Comparison of ENCODE assay signal across 25 cellular contexts in the genomic region with DNA sequence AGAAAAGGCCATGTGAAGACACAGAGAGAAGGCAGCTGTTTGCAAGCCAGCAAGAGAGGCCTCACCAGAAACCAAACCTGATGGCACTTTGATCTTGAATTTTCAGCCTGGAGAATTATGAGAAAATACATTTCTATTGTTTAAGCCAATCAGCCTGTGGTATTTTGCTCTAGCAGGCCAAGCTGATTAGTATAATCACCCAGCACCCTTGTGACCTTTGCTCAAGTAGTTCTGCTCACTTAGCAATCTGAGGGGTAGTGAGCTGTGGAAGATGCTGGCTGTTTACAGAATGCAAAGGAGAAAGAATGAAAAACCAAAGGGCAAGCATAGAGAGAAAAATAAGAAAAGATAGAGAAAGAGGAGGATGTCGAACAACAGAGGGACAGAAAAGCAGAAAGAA.
"Had no signal": no experiment of that assay in that cellular context is flagged by ENCODE, and none has a peak within 500 bp of the region (broad histone marks: within the 10 kb centered on the region; RNA-seq: fewer than 3 reads in every experiment).

No MANE protein-coding gene starts in this region.

- H3K4me3 ChIP-seq: ascending aorta, body of pancreas, MG63, Peyer's patch, SJSA1 had no signal

- DNase-seq: activated B cell treated with CpG ODN at 0.5 μM for 24 hours; activated CD4-positive, alpha-beta T cell treated with anti-CD3 and anti-CD28 coated beads for 1 hour; activated CD4-positive, alpha-beta T cell treated with anti-CD3 and anti-CD28 coated beads, Interleukin-2, amount 10 ng/mL, durations not matched to agents 24 days and 14 days; activated CD4-positive, alpha-beta T cell treated with anti-CD3 and anti-CD28 coated beads, Interleukin-2, amount 50 U/mL, for 48 hours; activated CD8-positive, alpha-beta memory T cell treated with anti-CD3 and anti-CD28 coated beads, Interleukin-2, amount 10 ng/mL, durations not matched to agents 7 days and 5 days; activated effector memory CD4-positive, alpha-beta T cell treated with Interleukin-2 at 50 U/mL for 16 hours; activated naive CD4-positive, alpha-beta T cell; activated T-cell treated with anti-CD3 and anti-CD28 coated beads, Interleukin-2, amount 50 U/mL, for 24 hours; amniotic stem cell; body of pancreas; KG1; MG63; NCI-H1105; NCI-H1436; NCI-H1694 treated with DMSO at 0.1 percent for 48 hours; NCI-H2029 treated with DMSO at 0.1 percent for 48 hours; NCI-H526; Peyer's patch; SHP77 had no signal

- H3K9me3 Mint-ChIP-seq: activated B cell treated with CpG ODN at 0.5 μM for 24 hours; activated CD4-positive, alpha-beta T cell treated with anti-CD3 and anti-CD28 coated beads, Interleukin-2, amount 10 ng/mL, durations not matched to agents 24 days and 14 days; activated naive CD4-positive, alpha-beta T cell treated with anti-CD3 and anti-CD28 coated beads, Interleukin-2, amount 50 U/mL, for 24 hours; activated T-cell treated with anti-CD3 and anti-CD28 coated beads, Interleukin-2, amount 50 U/mL, for 24 hours had no signal

- H3K27ac ChIP-seq: ascending aorta, body of pancreas, Peyer's patch, RWPE1, SJSA1 had no signal

- H3K4me1 ChIP-seq: ascending aorta, body of pancreas, Peyer's patch, SJSA1 had no signal

- H3K36me3 Mint-ChIP-seq: activated CD8-positive, alpha-beta memory T cell treated with anti-CD3 and anti-CD28 coated beads, Interleukin-2, amount 10 ng/mL, durations not matched to agents 7 days and 5 days; activated naive CD4-positive, alpha-beta T cell treated with anti-CD3 and anti-CD28 coated beads, Interleukin-2, amount 50 U/mL, for 24 hours had no signal

- H3K27ac Mint-ChIP-seq: activated B cell treated with CpG ODN at 0.5 μM for 24 hours; activated CD4-positive, alpha-beta T cell treated with anti-CD3 and anti-CD28 coated beads, Interleukin-2, amount 10 ng/mL, durations not matched to agents 24 days and 14 days; activated CD8-positive, alpha-beta memory T cell treated with anti-CD3 and anti-CD28 coated beads, Interleukin-2, amount 10 ng/mL, durations not matched to agents 7 days and 5 days; activated naive CD4-positive, alpha-beta T cell treated with anti-CD3 and anti-CD28 coated beads, Interleukin-2, amount 50 U/mL, for 24 hours; activated T-cell treated with anti-CD3 and anti-CD28 coated beads, Interleukin-2, amount 50 U/mL, for 24 hours; activated T-helper 1 cell treated with anti-CD3 and anti-CD28 coated beads, Interleukin-12 subunit alpha, Interleukin-12 subunit beta, Interleukin-2, Interleukin-4 antibody, amounts not matched to agents 30 ng/mL and 10 ng/mL and 1 ng/mL, durations not matched to agents 14 hours and 24 hours and 36 hours; T-helper 1 cell treated with Interleukin-12 subunit alpha and Interleukin-12 subunit beta and Interleukin-4 antibody, amounts not matched to agents 30 μg/mL and 1 μg/mL, for 36 hours had no signal

- H3K4me1 Mint-ChIP-seq: activated B cell treated with CpG ODN at 0.5 μM for 24 hours; activated CD4-positive, alpha-beta T cell treated with anti-CD3 and anti-CD28 coated beads, Interleukin-2, amount 10 ng/mL, durations not matched to agents 24 days and 14 days; activated CD8-positive, alpha-beta memory T cell treated with anti-CD3 and anti-CD28 coated beads, Interleukin-2, amount 10 ng/mL, durations not matched to agents 7 days and 5 days; activated naive CD4-positive, alpha-beta T cell treated with anti-CD3 and anti-CD28 coated beads, Interleukin-2, amount 50 U/mL, for 24 hours had no signal

- ATAC-seq: activated CD8-positive, alpha-beta memory T cell treated with anti-CD3 and anti-CD28 coated beads, Interleukin-2, amount 10 ng/mL, durations not matched to agents 7 days and 5 days; body of pancreas had no signal

- H3K27me3 ChIP-seq: ascending aorta, body of pancreas, MG63, Peyer's patch, SJSA1 had no signal

- H3K9me3 ChIP-seq: ascending aorta, body of pancreas, MG63, Peyer's patch, SJSA1 had no signal

- H3K27me3 Mint-ChIP-seq: activated CD4-positive, alpha-beta T cell treated with anti-CD3 and anti-CD28 coated beads, Interleukin-2, amount 10 ng/mL, durations not matched to agents 24 days and 14 days; activated CD8-positive, alpha-beta memory T cell treated with anti-CD3 and anti-CD28 coated beads, Interleukin-2, amount 10 ng/mL, durations not matched to agents 7 days and 5 days; activated T-cell treated with anti-CD3 and anti-CD28 coated beads, Interleukin-2, amount 50 U/mL, for 24 hours had no signal

- H3K36me3 ChIP-seq: ascending aorta, MG63, Peyer's patch, SJSA1 had no signal

- H3K4me3 Mint-ChIP-seq: activated B cell treated with CpG ODN at 0.5 μM for 24 hours; activated CD4-positive, alpha-beta T cell treated with anti-CD3 and anti-CD28 coated beads, Interleukin-2, amount 10 ng/mL, durations not matched to agents 24 days and 14 days; activated CD8-positive, alpha-beta memory T cell treated with anti-CD3 and anti-CD28 coated beads, Interleukin-2, amount 10 ng/mL, durations not matched to agents 7 days and 5 days; activated naive CD4-positive, alpha-beta T cell treated with anti-CD3 and anti-CD28 coated beads, Interleukin-2, amount 50 U/mL, for 24 hours; activated T-cell treated with anti-CD3 and anti-CD28 coated beads, Interleukin-2, amount 50 U/mL, for 24 hours; activated T-helper 1 cell treated with anti-CD3 and anti-CD28 coated beads, Interleukin-12 subunit alpha, Interleukin-12 subunit beta, Interleukin-2, Interleukin-4 antibody, amounts not matched to agents 30 ng/mL and 10 ng/mL and 1 ng/mL, durations not matched to agents 14 hours and 24 hours and 36 hours; T-helper 1 cell treated with Interleukin-12 subunit alpha and Interleukin-12 subunit beta and Interleukin-4 antibody, amounts not matched to agents 30 μg/mL and 1 μg/mL, for 36 hours had no signal
